Comparison of ENCODE assay signal across 8 cellular contexts in the genomic region with DNA sequence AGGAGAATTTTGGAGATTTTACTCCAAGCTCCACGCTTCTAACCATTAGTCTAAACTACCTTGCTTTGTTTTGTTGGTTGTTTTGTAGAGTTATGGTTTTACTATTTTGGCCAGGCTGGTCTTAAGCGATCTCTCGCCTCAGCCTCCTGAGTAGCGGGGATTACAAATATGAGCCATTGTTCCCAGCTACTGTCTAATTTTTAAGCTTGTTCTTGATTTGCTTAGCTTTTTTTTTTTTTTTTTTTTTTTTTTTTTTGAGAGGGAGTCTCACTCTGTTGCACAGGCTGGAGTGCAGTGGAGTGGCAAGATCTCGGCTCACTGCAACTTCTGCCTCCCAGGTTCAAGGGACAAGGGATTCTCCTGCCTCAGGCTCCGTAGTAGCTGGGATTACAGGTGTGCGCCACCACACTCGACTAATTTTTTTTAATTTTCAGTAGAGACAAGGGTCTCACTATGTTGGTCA. TPM values are rescaled to one million over a fixed set of nuclear protein-coding genes. Genes with fewer than 3 reads are reported as not detected.
DNase-seq lines count a peak whose midpoint lies in the region; ATAC-seq and TF ChIP-seq lines count a peak whose summit lies in the region.

No MANE protein-coding gene starts in this region.

- H3K4me3 Mint-ChIP-seq in activated T-helper 2 cell treated with anti-CD3 and anti-CD28 coated beads, Interferon-gamma antibody, Interleukin-2, Interleukin-4, amounts not matched to agents 10 μg/mL and 5 μg/mL and 100 μg/mL, durations not matched to agents 14 hours and 24 hours and 36 hours (ENCODE audit: low read depth): peak overlapping the region; percentile 100

- 48 to 50% methylated on average over 8 of the region's 8 CpGs for WGBS in tibial nerve, 2 donors

- H3K4me3 ChIP-seq in tibial nerve: peak overlapping the region; percentile 69 to 83 (median 74)

- intact Hi-C loops in activated T-helper 2 cell treated with anti-CD3 and anti-CD28 coated beads, Interferon-gamma antibody, Interleukin-2, Interleukin-4, amounts not matched to agents 10 μg/mL and 5 μg/mL and 100 μg/mL, durations not matched to agents 14 hours and 24 hours and 36 hours (cut with micrococcal nuclease): loop anchor here (1.0 to 2.0 kb wide), 2 partner anchors 40 to 751 kb away; partner anchors contain the start of gene IFT122

- H3K27ac Mint-ChIP-seq in activated T-helper 2 cell treated with anti-CD3 and anti-CD28 coated beads, Interferon-gamma antibody, Interleukin-2, Interleukin-4, amounts not matched to agents 10 μg/mL and 5 μg/mL and 100 μg/mL, durations not matched to agents 14 hours and 24 hours and 36 hours: peak overlapping the region; percentile 98

- H3K9me3 Mint-ChIP-seq in activated T-helper 2 cell treated with anti-CD3 and anti-CD28 coated beads, Interferon-gamma antibody, Interleukin-2, Interleukin-4, amounts not matched to agents 10 μg/mL and 5 μg/mL and 100 μg/mL, durations not matched to agents 14 hours and 24 hours and 36 hours: no peaks in the 10 kb centered on the region

- no peaks in the 10 kb centered on the region for H3K9me3 ChIP-seq in tibial nerve

- no peak for TF ChIP-seq CTCF in tibial nerve (IDR thresholded peaks at IDR 0.05)

- no peaks in the 10 kb centered on the region for H3K27me3 ChIP-seq in tibial nerve

- no peak for DNase-seq in activated T-helper 2 cell treated with anti-CD3 and anti-CD28 coated beads, Interferon-gamma antibody, Interleukin-2, Interleukin-4, amounts not matched to agents 10 μg/mL and 5 μg/mL and 100 μg/mL, durations not matched to agents 14 hours and 24 hours and 36 hours (ENCODE audit: low spot score)
- DNase-seq in kidney tubule cell (ENCODE audit: low spot score) (peak; percentile 66), tibial nerve (ENCODE audit: low spot score in 2 of 2) (peak in 1 of 2 donors; percentile 13), G401 (ENCODE audit: low spot score) (no peak), NCI-H2196 (lab: John Stamatoyannopoulos, UW; ENCODE audit: unreplicated experiment) (no peak), SHP77 treated with DMSO at 0.1 percent for 48 hours (lab: John Stamatoyannopoulos, UW) (no peak)

- TF ChIP-seq POLR2A in tibial nerve (IDR thresholded peaks at IDR 0.05): peak in 1 of 2 donors; percentile 43

- H3K36me3 ChIP-seq in tibial nerve: peaks cover 0 to 25% (median 0%) of the 10 kb centered on the region in 3 donors

- ATAC-seq in GM18502 (IDR thresholded peaks at IDR 0.05; ENCODE audit: poor library complexity, unreplicated experiment) (peak; percentile 7), HG03196 (IDR thresholded peaks at IDR 0.05; ENCODE audit: unreplicated experiment) (peak; percentile 8)

- H3K4me1 ChIP-seq in tibial nerve: peaks cover 0 to 37% (median 14%) of the 10 kb centered on the region in 4 donors

- H3K4me1 Mint-ChIP-seq in activated T-helper 2 cell treated with anti-CD3 and anti-CD28 coated beads, Interferon-gamma antibody, Interleukin-2, Interleukin-4, amounts not matched to agents 10 μg/mL and 5 μg/mL and 100 μg/mL, durations not matched to agents 14 hours and 24 hours and 36 hours (ENCODE audit: low read depth): peaks cover 27% of the 10 kb centered on the region

- peak overlapping the region; percentile 83 to 94 (median 92) for H3K27ac ChIP-seq in tibial nerve

- no peaks in the 10 kb centered on the region for H3K27me3 Mint-ChIP-seq in activated T-helper 2 cell treated with anti-CD3 and anti-CD28 coated beads, Interferon-gamma antibody, Interleukin-2, Interleukin-4, amounts not matched to agents 10 μg/mL and 5 μg/mL and 100 μg/mL, durations not matched to agents 14 hours and 24 hours and 36 hours (ENCODE audit: low read depth)

- H3K36me3 Mint-ChIP-seq in activated T-helper 2 cell treated with anti-CD3 and anti-CD28 coated beads, Interferon-gamma antibody, Interleukin-2, Interleukin-4, amounts not matched to agents 10 μg/mL and 5 μg/mL and 100 μg/mL, durations not matched to agents 14 hours and 24 hours and 36 hours (ENCODE audit: low read depth): peaks cover 26% of the 10 kb centered on the region

- TF ChIP-seq EP300 in tibial nerve (IDR thresholded peaks at IDR 0.05): peak in 1 of 2 donors; percentile 54

- in situ Hi-C loops in G401 (cut with HindIII; ENCODE audit: low sequenced_read_pairs): no loop called here

RNA-seq across cellular contexts. Expression of gene EFCAB12, which starts 28.5 kb away (rescaled TPM):
- total RNA-seq in activated T-helper 2 cell treated with anti-CD3 and anti-CD28 coated beads, Interferon-gamma antibody, Interleukin-2, Interleukin-4, amounts not matched to agents 10 μg/mL and 5 μg/mL and 100 μg/mL, durations not matched to agents 14 hours and 24 hours and 36 hours: 0.25 and 0.48 TPM in 2 replicates
- total RNA-seq in tibial nerve: 1 to 10 TPM in 1 of 4 donors, under 1 TPM in 3; 0.22 to 2.2 (median 0.46) TPM
- total RNA-seq in G401 (2014; rRNA removed; shearing (Covaris generic)): not detected in 2 replicates

RNA-seq across cellular contexts. Expression of gene MBD4, which starts 39.8 kb away (rescaled TPM):
- 41.9 and 45.9 TPM in 2 replicates for total RNA-seq in activated T-helper 2 cell treated with anti-CD3 and anti-CD28 coated beads, Interferon-gamma antibody, Interleukin-2, Interleukin-4, amounts not matched to agents 10 μg/mL and 5 μg/mL and 100 μg/mL, durations not matched to agents 14 hours and 24 hours and 36 hours
- total RNA-seq in tibial nerve: 10 to 100 TPM; 15.5 to 42.0 (median 32.8) TPM
- total RNA-seq in G401 (2014; rRNA removed; shearing (Covaris generic)): 14.0 and 18.9 TPM in 2 replicates

RNA-seq across cellular contexts. Expression of gene IFT122, which starts 40.1 kb away (rescaled TPM):
- 15.7 and 17.6 TPM in 2 replicates for total RNA-seq in activated T-helper 2 cell treated with anti-CD3 and anti-CD28 coated beads, Interferon-gamma antibody, Interleukin-2, Interleukin-4, amounts not matched to agents 10 μg/mL and 5 μg/mL and 100 μg/mL, durations not matched to agents 14 hours and 24 hours and 36 hours
- total RNA-seq in tibial nerve: 10 to 100 TPM; 36.6 to 74.4 (median 43.3) TPM
- total RNA-seq in G401 (2014; rRNA removed; shearing (Covaris generic)): 14.6 and 19.9 TPM in 2 replicates
